Comparison of ENCODE assay signal across 12 cellular contexts in the genomic region with DNA sequence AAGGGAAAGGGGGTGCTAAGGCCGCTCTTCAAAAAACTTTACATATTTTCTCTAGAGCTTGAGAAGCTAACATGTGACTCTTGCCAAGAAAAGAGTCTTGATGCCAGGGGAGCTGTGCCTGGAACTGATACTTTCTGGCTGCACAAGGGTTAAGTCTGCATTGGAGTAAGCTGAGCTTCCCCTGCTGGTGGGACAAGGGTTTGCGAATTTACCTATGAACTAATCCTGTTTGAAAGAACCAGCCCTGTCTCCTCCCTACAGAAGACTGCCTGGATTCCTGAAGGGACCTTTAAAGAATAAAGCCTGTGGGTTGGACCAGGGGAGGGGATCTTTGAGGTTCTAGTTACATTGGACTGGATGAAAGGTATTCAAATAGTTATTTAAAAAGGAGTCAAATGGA. TPM values are rescaled to one million over a fixed set of nuclear protein-coding genes. Genes with fewer than 3 reads are reported as not detected.
DNase-seq lines count a peak whose midpoint lies in the region; ATAC-seq, FAIRE-seq and TF ChIP-seq lines count a peak whose summit lies in the region.
"Had no signal": no experiment of that assay in that cellular context is flagged by ENCODE, and none has a peak within 500 bp of the region (broad histone marks: within the 10 kb centered on the region; RNA-seq: fewer than 3 reads in every experiment).

No MANE protein-coding gene starts in this region.

- no peaks in the 10 kb centered on the region for H3K36me3 ChIP-seq in H1 (ENCODE audit: control insufficient read depth in 2 of 4, insufficient read depth in 4 of 4, low read length in 3 of 4)
- H3K36me3 ChIP-seq in CD4-positive, alpha-beta memory T cell (ENCODE audit: insufficient read depth, low read length) = no peaks in the 10 kb centered on the region
- H3K36me3 ChIP-seq: right atrium auricular region had no signal

- WGBS in H1 (ENCODE audit: extremely low coverage in 1 of 2, insufficient coverage in 1 of 2, insufficient read length in 1 of 2, insufficient replicate concordance in 2 of 2, low coverage in 1 of 2, low lambda C conversion rate in 2 of 2, missing lambda C conversion rate in 1 of 2), 2 experiments = 49% methylated on average over 2 of the region's 2 CpGs; no CpG with 5 or more reads in 1 of the 2 experiments

- POLR2A ChIA-PET in activated CD4-positive, alpha-beta T cell treated with anti-CD3 and anti-CD28 coated beads for 36 hours (lab: Charles Lee) = no interaction called here
- POLR2A ChIA-PET in H1 (lab: Charles Lee; ENCODE audit: partially characterized antibody) = interaction anchor here (0.7 kb wide), 1 partner anchor 1074 kb away, joined by 3 read pairs; no protein-coding TSS in a partner anchor
- POLR2A ChIA-PET in CD4-positive, alpha-beta memory T cell (lab: Charles Lee; ENCODE audit: partially characterized antibody) = no interaction called here

- no peak for TF ChIP-seq EP300 in H1 (IDR thresholded peaks at IDR 0.05; ENCODE audit: borderline replicate concordance in 1 of 2, low read depth in 2 of 2, low read length in 2 of 2)

- H3K79me2 ChIP-seq in H1 (ENCODE audit: control insufficient read depth in 1 of 2, insufficient read depth in 2 of 2, low read length in 2 of 2) = no peaks in the 10 kb centered on the region

- no peak overlapping the region for H4K8ac ChIP-seq in H1 (ENCODE audit: extremely low read depth, insufficient read depth, low read length)

- no peak overlapping the region for H4K91ac ChIP-seq in H1 (replicated peaks; ENCODE audit: insufficient read length, low read length)

- H3K4me1 Mint-ChIP-seq in activated CD4-positive, alpha-beta T cell treated with anti-CD3 and anti-CD28 coated beads for 36 hours = no peaks in the 10 kb centered on the region
- H3K4me1 Mint-ChIP-seq in osteocyte (ENCODE audit: unreplicated experiment) = peaks cover 3% of the 10 kb centered on the region
- H3K4me1 Mint-ChIP-seq in CD4-positive, alpha-beta memory T cell = no peaks in the 10 kb centered on the region
- H3K4me1 Mint-ChIP-seq: B cell had no signal

- no peaks in the 10 kb centered on the region for H4K20me1 ChIP-seq in H1 (replicated peaks in 1 of 2; ENCODE audit: control insufficient read depth in 1 of 2, insufficient read depth in 2 of 2, low read length in 2 of 2)

- no peak overlapping the region for H2AK5ac ChIP-seq in H1 (ENCODE audit: low read depth, low read length)

- H3K4ac ChIP-seq in H1 (replicated peaks; ENCODE audit: insufficient read length, low read depth, low read length) = no peak overlapping the region

- peaks cover 3% of the 10 kb centered on the region for H3K9me3 Mint-ChIP-seq in activated CD4-positive, alpha-beta T cell treated with anti-CD3 and anti-CD28 coated beads for 36 hours (ENCODE audit: low read depth)
- H3K9me3 Mint-ChIP-seq in osteocyte (ENCODE audit: unreplicated experiment) = no peaks in the 10 kb centered on the region
- peaks cover 0 to 25% (median 4%) of the 10 kb centered on the region in 8 donors for H3K9me3 Mint-ChIP-seq in CD4-positive, alpha-beta memory T cell

- H2BK12ac ChIP-seq in H1 (ENCODE audit: low read depth, low read length) = no peak overlapping the region

- H2AFZ ChIP-seq in H1 (ENCODE audit: low read length) = no peak overlapping the region

- peaks cover 0 to 1% (median 0%) of the 10 kb centered on the region in 4 experiments; a peak in 1 of 7 replicates for H3K27me3 ChIP-seq in H1 (replicated peaks in 1 of 4; ENCODE audit: control insufficient read depth in 3 of 4, extremely low read depth in 1 of 4, insufficient read depth in 3 of 4, low read length in 3 of 4)
- H3K27me3 ChIP-seq in CD4-positive, alpha-beta memory T cell (ENCODE audit: insufficient read depth, low read length) = no peaks in the 10 kb centered on the region
- H3K27me3 ChIP-seq: right atrium auricular region had no signal

- no peak for ATAC-seq in activated CD4-positive, alpha-beta T cell treated with anti-CD3 and anti-CD28 coated beads for 36 hours
- ATAC-seq: activated naive CD4-positive, alpha-beta T cell treated with anti-CD3 and anti-CD28 coated beads, Interleukin-2, amount 50 U/mL, for 72 hours had no signal

- TF ChIP-seq CTCF in H1 (IDR thresholded peaks at IDR 0.05; ENCODE audit: control extremely low read depth in 1 of 3, insufficient read depth in 1 of 3, low read depth in 1 of 3, low read length in 3 of 3) (peak; percentile 52 to 82 (median 58)), osteocyte (IDR thresholded peaks at IDR 0.05) (peak; percentile 22)

- H3K4me3 ChIP-seq in H1 (ENCODE audit: extremely low read depth in 1 of 4, insufficient read depth in 2 of 4, low read depth in 3 of 4, low read length in 4 of 4) = no peak overlapping the region
- no peak overlapping the region for H3K4me3 ChIP-seq in CD4-positive, alpha-beta memory T cell (ENCODE audit: low read length in 2 of 2)
- H3K4me3 ChIP-seq: right atrium auricular region had no signal

- no peaks in the 10 kb centered on the region for H3K36me3 Mint-ChIP-seq in activated CD4-positive, alpha-beta T cell treated with anti-CD3 and anti-CD28 coated beads for 36 hours (ENCODE audit: low read depth)
- no peaks in the 10 kb centered on the region for H3K36me3 Mint-ChIP-seq in osteocyte (ENCODE audit: unreplicated experiment)
- H3K36me3 Mint-ChIP-seq in CD4-positive, alpha-beta memory T cell = no peaks in the 10 kb centered on the region
- H3K36me3 Mint-ChIP-seq: activated naive CD4-positive, alpha-beta T cell treated with anti-CD3 and anti-CD28 coated beads, Interleukin-2, amount 50 U/mL, for 72 hours had no signal

- no peak overlapping the region for H3K27ac ChIP-seq in H1 (ENCODE audit: low read depth, low read length)
- H3K27ac ChIP-seq in CD4-positive, alpha-beta memory T cell (ENCODE audit: low read depth, low read length) = no peak overlapping the region
- H3K27ac ChIP-seq: right atrium auricular region had no signal

- intact Hi-C loops in activated CD4-positive, alpha-beta T cell treated with anti-CD3 and anti-CD28 coated beads for 36 hours (cut with DNase I, micrococcal nuclease) = no loop called here
- intact Hi-C loops in CD4-positive, alpha-beta memory T cell (cut with micrococcal nuclease) = no loop called here

- no peak overlapping the region for H2BK120ac ChIP-seq in H1 (replicated peaks; ENCODE audit: low read depth, low read length)

- FAIRE-seq in H1 (lab: Jason Lieb, UNC) = peak; percentile 84

- no peak for TF ChIP-seq POLR2A in H1 (IDR thresholded peaks at IDR 0.05; ENCODE audit: control extremely low read depth in 1 of 2, low read depth in 2 of 2, low read length in 2 of 2)

- H3K9me3 ChIP-seq in H1 (ENCODE audit: insufficient read depth in 2 of 2, low read depth in 1 of 2, low read length in 1 of 2) = no peaks in the 10 kb centered on the region
- H3K9me3 ChIP-seq in CD4-positive, alpha-beta memory T cell (ENCODE audit: control insufficient read depth in 1 of 2, low read length in 2 of 2) = no peaks in the 10 kb centered on the region
- H3K9me3 ChIP-seq: right atrium auricular region had no signal

- peak; percentile 81 to 83 for TF ChIP-seq RAD21 in H1 (IDR thresholded peaks at IDR 0.05 in 1 of 2, conservative IDR thresholded peaks at IDR 0.05 in 1 of 2; ENCODE audit: low read depth in 2 of 2, low read length in 2 of 2)

- CTCF ChIA-PET in activated CD4-positive, alpha-beta T cell treated with anti-CD3 and anti-CD28 coated beads for 36 hours (lab: Charles Lee) = interaction anchor here (0.6 kb wide), 1 partner anchor 846 kb away, joined by 3 read pairs; no protein-coding TSS in a partner anchor
- CTCF ChIA-PET in H1 (lab: Charles Lee; ENCODE audit: partially characterized antibody) = interaction anchor here (0.6 to 1.6 kb wide), 7 partner anchors 9 to 830 kb away, joined by 3 to 6 read pairs (median 4); no protein-coding TSS in a partner anchor
- CTCF ChIA-PET in CD4-positive, alpha-beta memory T cell (lab: Charles Lee; ENCODE audit: partially characterized antibody) = no interaction called here

- no peak overlapping the region for H3K9ac ChIP-seq in H1 (replicated peaks in 1 of 4; ENCODE audit: extremely low read depth in 1 of 4, low read depth in 3 of 4, low read length in 3 of 4)

- no peak overlapping the region for H3K4me3 Mint-ChIP-seq in activated CD4-positive, alpha-beta T cell treated with anti-CD3 and anti-CD28 coated beads for 36 hours
- H3K4me3 Mint-ChIP-seq in osteocyte (ENCODE audit: unreplicated experiment) = no peak overlapping the region
- no peak overlapping the region for H3K4me3 Mint-ChIP-seq in CD4-positive, alpha-beta memory T cell
- H3K4me3 Mint-ChIP-seq: B cell had no signal

- H3K56ac ChIP-seq in H1 (replicated peaks; ENCODE audit: insufficient read length, low read depth, low read length) = no peak overlapping the region

- no peak overlapping the region for H3K27ac Mint-ChIP-seq in activated CD4-positive, alpha-beta T cell treated with anti-CD3 and anti-CD28 coated beads for 36 hours
- no peak overlapping the region for H3K27ac Mint-ChIP-seq in osteocyte (ENCODE audit: unreplicated experiment)
- no peak overlapping the region for H3K27ac Mint-ChIP-seq in CD4-positive, alpha-beta memory T cell
- H3K27ac Mint-ChIP-seq: activated naive CD4-positive, alpha-beta T cell treated with anti-CD3 and anti-CD28 coated beads, Interleukin-2, amount 50 U/mL, for 72 hours; B cell had no signal

- no peaks in the 10 kb centered on the region for H3K79me1 ChIP-seq in H1 (ENCODE audit: low read depth, low read length)

- no peaks in the 10 kb centered on the region; a peak in 2 of 7 replicates for H3K4me1 ChIP-seq in H1 (replicated peaks in 1 of 4; ENCODE audit: control insufficient read depth in 3 of 4, insufficient read depth in 4 of 4, low read length in 3 of 4)
- no peaks in the 10 kb centered on the region for H3K4me1 ChIP-seq in CD4-positive, alpha-beta memory T cell (ENCODE audit: insufficient read depth, low read length)
- H3K4me1 ChIP-seq: right atrium auricular region had no signal

- DNase-seq in activated CD4-positive, alpha-beta T cell treated with anti-CD3 and anti-CD28 coated beads for 36 hours = peak; percentile 5
- no peak for DNase-seq in activated CD4-positive, alpha-beta T cell treated with anti-CD3 and anti-CD28 coated beads, Interleukin-2, amount 50 U/mL, for 1 hour
- peak; percentile 9 for DNase-seq in NAMALWA (ENCODE audit: low spot score)
- DNase-seq in H1 (ENCODE audit: low read depth in 1 of 2, low spot score in 2 of 2) = peak; percentile 29 to 57
- DNase-seq in osteocyte (ENCODE audit: extremely low spot score, unreplicated experiment) = no peak
- no peak for DNase-seq in CD4-positive, alpha-beta memory T cell
- no peak for DNase-seq in DMS153 (lab: John Stamatoyannopoulos, UW)
- DNase-seq in dedifferentiated amniotic fluid mesenchymal stem cell (ENCODE audit: extremely low spot score) = no peak
- DNase-seq: substantia nigra had no signal

- H3K14ac ChIP-seq in H1 (ENCODE audit: insufficient read length) = no peak overlapping the region

- H4K5ac ChIP-seq in H1 (ENCODE audit: insufficient read length, low read depth, low read length) = no peak overlapping the region

- no peaks in the 10 kb centered on the region for H3K27me3 Mint-ChIP-seq in activated CD4-positive, alpha-beta T cell treated with anti-CD3 and anti-CD28 coated beads for 36 hours
- H3K27me3 Mint-ChIP-seq in osteocyte (ENCODE audit: unreplicated experiment) = no peaks in the 10 kb centered on the region
- H3K27me3 Mint-ChIP-seq in CD4-positive, alpha-beta memory T cell = no peaks in the 10 kb centered on the region
- H3K27me3 Mint-ChIP-seq: B cell had no signal

- H2BK5ac ChIP-seq in H1 (ENCODE audit: low read depth, low read length) = no peak overlapping the region

- H2BK20ac ChIP-seq in H1 (ENCODE audit: low read length) = no peak overlapping the region

- H3K18ac ChIP-seq in H1 (ENCODE audit: extremely low read depth, low read length) = no peak overlapping the region

- no peak overlapping the region for H3K4me2 ChIP-seq in H1 (ENCODE audit: insufficient read depth in 1 of 2, low read depth in 2 of 2, low read length in 2 of 2)

- no peak overlapping the region for H2BK15ac ChIP-seq in H1 (ENCODE audit: low read length)

- H3K23me2 ChIP-seq in H1 (ENCODE audit: low read depth, low read length) = no peaks in the 10 kb centered on the region

- no peak overlapping the region for H3K23ac ChIP-seq in H1 (ENCODE audit: insufficient read length)

RNA-seq across cellular contexts. Expression of a gene that starts 58.3 kb away (rescaled TPM):
- total RNA-seq in activated CD4-positive, alpha-beta T cell treated with anti-CD3 and anti-CD28 coated beads for 36 hours = under 1 TPM; 0.07 to 0.09 TPM
- total RNA-seq in H1 (2021; fragmentation: NEBNext Ultra II Directional; extraction: Animal tissue kit (Norgen Biotek cat#: 25700)) = 0.22 and 0.33 TPM in 2 replicates
- polyA plus RNA-seq in H1 (2011; rRNA removed) = 0.08 and 0.09 TPM in 2 replicates
- polyA plus RNA-seq in H1 (2011; cell fraction: cytosol; rRNA removed) = 0.16 TPM
- 0.11 TPM for polyA plus RNA-seq in H1 (2011; cell fraction: nucleus; rRNA removed)
- polyA plus RNA-seq in H1 (2012, experiment 1 of 2) = 0.09 to 0.41 TPM (median 0.19 TPM) in 4 replicates
- not detected for polyA plus RNA-seq in H1 (2012, experiment 2 of 2)
- polyA plus RNA-seq in H1 (2013, experiment 1 of 2) = 0.18 TPM
- polyA plus RNA-seq in H1 (2013, experiment 2 of 2) = 0.15 TPM
- polyA minus RNA-seq in H1 (2011; rRNA and poly(A)+ RNA removed) = 0.85 TPM in 2 replicates
- polyA minus RNA-seq in H1 (2011; cell fraction: cytosol; rRNA and poly(A)+ RNA removed) = 0.59 TPM
- 0.90 TPM for polyA minus RNA-seq in H1 (2011; cell fraction: nucleus; rRNA and poly(A)+ RNA removed)
- total RNA-seq in osteocyte = 0.94 and 1.6 TPM in 2 replicates
- not detected for total RNA-seq in CD4-positive, alpha-beta memory T cell
- polyA plus RNA-seq in CD4-positive, alpha-beta memory T cell = not detected
- total RNA-seq: B cell had no signal

Comparison
In these comparisons a context has a peak if more than half of its experiments do, and no peak if none do; other contexts are left out.
1. DNase-seq: peak in activated CD4-positive, alpha-beta T cell treated with anti-CD3 and anti-CD28 coated beads for 36 hours (single experiment), NAMALWA (single experiment) and H1 (2 of 2); none in activated CD4-positive, alpha-beta T cell treated with anti-CD3 and anti-CD28 coated beads, Interleukin-2, amount 50 U/mL, for 1 hour (single experiment), osteocyte (single experiment), CD4-positive, alpha-beta memory T cell (0 of 5), DMS153 (single experiment) and dedifferentiated amniotic fluid mesenchymal stem cell (single experiment).